11 cellular contexts compared by ENCODE assay signal in genomic region chr2:230658577-230658876, GRCh38. TPM values are rescaled to one million over a fixed set of nuclear protein-coding genes. Genes with fewer than 3 reads are reported as not detected.
DNase-seq lines count a peak whose midpoint lies in the region; ATAC-seq and TF ChIP-seq lines count a peak whose summit lies in the region.
"Had no signal": no experiment of that assay in that cellular context is flagged by ENCODE, and none has a peak within 500 bp of the region (broad histone marks: within the 10 kb centered on the region; RNA-seq: fewer than 3 reads in every experiment).

No MANE protein-coding gene starts in this region.

- peak overlapping the region; percentile 89 for H3K4me2 ChIP-seq in OCI-LY3 (ENCODE audit: low read length)

- peak overlapping the region; percentile 43 for H3K4me3 ChIP-seq in CD4-positive, CD25-positive, alpha-beta regulatory T cell (ENCODE audit: low read depth, low read length)
- peak overlapping the region; percentile 74 for H3K4me3 ChIP-seq in OCI-LY3 (ENCODE audit: low read length)
- H3K4me3 ChIP-seq in heart right ventricle: peak overlapping the region in 1 of 10 donors; percentile 12

- POLR2A ChIA-PET in HEK293T (lab: Yijun Ruan, JAX): no interaction called here

- intact Hi-C loops in heart right ventricle (cut with DNase I): no loop called here

- H4K20me1 ChIP-seq in OCI-LY3 (ENCODE audit: insufficient read depth, low read length): no peaks in the 10 kb centered on the region

- no peak for DNase-seq in CD4-positive, CD25-positive, alpha-beta regulatory T cell
- peak; percentile 77 for DNase-seq in islet precursor cell
- no peak for DNase-seq in heart right ventricle
- no peak for DNase-seq in HEK293T (ENCODE audit: extremely low spot score)
- DNase-seq: cortex of kidney, NCI-H1417 treated with DMSO at 0.1 percent for 48 hours had no signal

- ATAC-seq in CD4-positive, CD25-positive, alpha-beta regulatory T cell (ENCODE audit: low read depth in 2 of 2): no peak
- ATAC-seq in heart right ventricle: no peak
- ATAC-seq in GM19452 (IDR thresholded peaks at IDR 0.05; ENCODE audit: unreplicated experiment): no peak
- ATAC-seq in HG02610 (IDR thresholded peaks at IDR 0.05; ENCODE audit: unreplicated experiment): no peak
- ATAC-seq: WTC11 had no signal

- H3K9me3 Mint-ChIP-seq in CD4-positive, CD25-positive, alpha-beta regulatory T cell: peaks cover 0 to 1% (median 0%) of the 10 kb centered on the region in 7 donors
- H3K9me3 Mint-ChIP-seq: WTC11 had no signal

- H3K9me3 ChIP-seq in CD4-positive, CD25-positive, alpha-beta regulatory T cell (ENCODE audit: control insufficient read depth in 2 of 2, low read length in 2 of 2): no peaks in the 10 kb centered on the region
- H3K9me3 ChIP-seq in OCI-LY3 (ENCODE audit: insufficient read depth, low read length): no peaks in the 10 kb centered on the region
- H3K9me3 ChIP-seq in heart right ventricle: no peaks in the 10 kb centered on the region

- no peaks in the 10 kb centered on the region for H3K36me3 ChIP-seq in CD4-positive, CD25-positive, alpha-beta regulatory T cell (ENCODE audit: control insufficient read depth, insufficient read depth, low read length)
- no peaks in the 10 kb centered on the region for H3K36me3 ChIP-seq in OCI-LY3 (replicated peaks; ENCODE audit: low read depth, low read length)
- H3K36me3 ChIP-seq in heart right ventricle: no peaks in the 10 kb centered on the region

- TF ChIP-seq POLR2A in GM18951 (IDR thresholded peaks at IDR 0.05; ENCODE audit: extremely low read depth, insufficient read depth, insufficient read length): peak; percentile 18

- peaks cover 72% of the 10 kb centered on the region for H3K4me1 ChIP-seq in CD4-positive, CD25-positive, alpha-beta regulatory T cell (ENCODE audit: control insufficient read depth, insufficient read depth, low read length, poor library complexity, severe bottlenecking)
- peaks cover 68% of the 10 kb centered on the region for H3K4me1 ChIP-seq in OCI-LY3 (ENCODE audit: low read length)
- peaks cover 0 to 67% (median 0%) of the 10 kb centered on the region in 9 donors for H3K4me1 ChIP-seq in heart right ventricle

- H3K27me3 ChIP-seq in CD4-positive, CD25-positive, alpha-beta regulatory T cell (ENCODE audit: control insufficient read depth, insufficient read depth, low read length): no peaks in the 10 kb centered on the region
- H3K27me3 ChIP-seq in OCI-LY3 (ENCODE audit: low read depth, low read length): no peaks in the 10 kb centered on the region
- H3K27me3 ChIP-seq in heart right ventricle: no peaks in the 10 kb centered on the region

- peak overlapping the region; percentile 96 for H3K9ac ChIP-seq in OCI-LY3 (ENCODE audit: low read length)

- H3K4me3 Mint-ChIP-seq in CD4-positive, CD25-positive, alpha-beta regulatory T cell: peak overlapping the region in 2 of 4 donors; percentile 77 to 84
- H3K4me3 Mint-ChIP-seq: WTC11 had no signal

- peak overlapping the region; percentile 91 to 96 (median 94) for H3K27ac Mint-ChIP-seq in CD4-positive, CD25-positive, alpha-beta regulatory T cell
- H3K27ac Mint-ChIP-seq: WTC11 had no signal

- H3K36me3 Mint-ChIP-seq in CD4-positive, CD25-positive, alpha-beta regulatory T cell: no peaks in the 10 kb centered on the region
- H3K36me3 Mint-ChIP-seq: WTC11 had no signal

- peak overlapping the region; percentile 71 for H3K27ac ChIP-seq in CD4-positive, CD25-positive, alpha-beta regulatory T cell (ENCODE audit: insufficient read depth, low read length, poor library complexity, severe bottlenecking)
- H3K27ac ChIP-seq in OCI-LY3 (ENCODE audit: low read length): peak overlapping the region; percentile 100
- H3K27ac ChIP-seq in heart right ventricle: peak overlapping the region in 1 of 10 donors; percentile 91

- no peak overlapping the region for H2AFZ ChIP-seq in OCI-LY3 (ENCODE audit: low read depth, low read length)

- 79 to 91% methylated on average over 1 of the region's 1 CpG for WGBS in heart right ventricle, 2 donors

- in situ Hi-C loops in GM18951 (cut with MboI; ENCODE audit: low sequenced_read_pairs, unreplicated experiment): no loop called here

- peaks cover 13% of the 10 kb centered on the region; the same call in 1 of the 2 replicates for H3K79me2 ChIP-seq in OCI-LY3 (ENCODE audit: low read length)

- no peak for TF ChIP-seq CTCF in OCI-LY3 (IDR thresholded peaks at IDR 0.05; ENCODE audit: low read depth, low read length)
- TF ChIP-seq CTCF in heart right ventricle (IDR thresholded peaks at IDR 0.05): no peak

- CTCF ChIA-PET in HEK293T (lab: Yijun Ruan, JAX): no interaction called here

- no peaks in the 10 kb centered on the region for H3K27me3 Mint-ChIP-seq in CD4-positive, CD25-positive, alpha-beta regulatory T cell

- peaks cover 29 to 85% (median 56%) of the 10 kb centered on the region in 4 donors for H3K4me1 Mint-ChIP-seq in CD4-positive, CD25-positive, alpha-beta regulatory T cell

TF ChIP-seq in HEK293T, 16 proteins besides CTCF, POLR2A, EP300 and RAD21:
- TF ChIP-seq ARNT (IDR thresholded peaks at IDR 0.05) (no peak), CTBP1 (IDR thresholded peaks at IDR 0.05; ENCODE audit: borderline replicate concordance) (no peak), HDGF (IDR thresholded peaks at IDR 0.05; ENCODE audit: borderline replicate concordance) (no peak), ZNF384 (IDR thresholded peaks at IDR 0.05) (no peak), FOXA1 (IDR thresholded peaks at IDR 0.05) (no peak), SUZ12 (IDR thresholded peaks at IDR 0.05) (no peak), L3MBTL2 (conservative IDR thresholded peaks at IDR 0.05) (no peak), FOXM1 (IDR thresholded peaks at IDR 0.05; ENCODE audit: borderline replicate concordance) (no peak), FOXK2 (IDR thresholded peaks at IDR 0.05) (no peak), SP1 (IDR thresholded peaks at IDR 0.05) (no peak), NFRKB (IDR thresholded peaks at IDR 0.05) (no peak), PKNOX1 (IDR thresholded peaks at IDR 0.05) (no peak), ELF4 (IDR thresholded peaks at IDR 0.05) (no peak), TARDBP (IDR thresholded peaks at IDR 0.05) (no peak), LEF1 (IDR thresholded peaks at IDR 0.05; ENCODE audit: borderline replicate concordance) (no peak), BHLHE40 (IDR thresholded peaks at IDR 0.05; ENCODE audit: borderline replicate concordance) (no peak)

RNA-seq across cellular contexts. Expression of gene CAB39, which starts 54.1 kb away (rescaled TPM):
- total RNA-seq in CD4-positive, CD25-positive, alpha-beta regulatory T cell: 114 TPM
- 10 to 100 TPM; 64.3 to 88.4 (median 78.3) TPM for polyA plus RNA-seq in CD4-positive, CD25-positive, alpha-beta regulatory T cell
- total RNA-seq in heart right ventricle: 10 to 100 TPM; 72.6 to 99.7 (median 91.1) TPM
- polyA plus RNA-seq in heart right ventricle: 10 to 100 TPM; 17.3 to 26.2 TPM
